ENCODE assay signal across 1 cellular context in the genomic region with DNA sequence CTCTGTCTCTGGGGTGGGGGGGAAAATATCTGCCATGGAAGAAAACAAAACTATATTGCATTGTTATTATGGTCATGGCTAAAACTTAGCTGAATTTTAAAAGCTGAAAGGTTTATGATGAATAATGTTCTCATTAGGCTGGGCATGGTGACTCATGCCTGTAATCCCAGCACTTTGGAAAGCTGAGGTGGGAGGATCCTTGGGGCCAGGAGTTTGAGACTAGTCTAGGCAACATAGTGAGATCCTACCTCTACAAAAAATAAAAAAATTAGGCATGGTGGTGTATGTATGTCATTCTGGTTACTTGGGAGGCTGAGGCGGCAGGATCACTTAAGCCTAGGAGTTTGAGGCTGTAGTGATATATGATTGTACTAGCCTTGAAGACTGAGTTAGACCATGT.
TF ChIP-seq lines count a peak whose summit lies in the region.

No MANE protein-coding gene starts in this region.

TF ChIP-seq in GM23338, 12 proteins besides CTCF, POLR2A, EP300 and RAD21 (continued from another document):
- TF ChIP-seq, protein P1, sequence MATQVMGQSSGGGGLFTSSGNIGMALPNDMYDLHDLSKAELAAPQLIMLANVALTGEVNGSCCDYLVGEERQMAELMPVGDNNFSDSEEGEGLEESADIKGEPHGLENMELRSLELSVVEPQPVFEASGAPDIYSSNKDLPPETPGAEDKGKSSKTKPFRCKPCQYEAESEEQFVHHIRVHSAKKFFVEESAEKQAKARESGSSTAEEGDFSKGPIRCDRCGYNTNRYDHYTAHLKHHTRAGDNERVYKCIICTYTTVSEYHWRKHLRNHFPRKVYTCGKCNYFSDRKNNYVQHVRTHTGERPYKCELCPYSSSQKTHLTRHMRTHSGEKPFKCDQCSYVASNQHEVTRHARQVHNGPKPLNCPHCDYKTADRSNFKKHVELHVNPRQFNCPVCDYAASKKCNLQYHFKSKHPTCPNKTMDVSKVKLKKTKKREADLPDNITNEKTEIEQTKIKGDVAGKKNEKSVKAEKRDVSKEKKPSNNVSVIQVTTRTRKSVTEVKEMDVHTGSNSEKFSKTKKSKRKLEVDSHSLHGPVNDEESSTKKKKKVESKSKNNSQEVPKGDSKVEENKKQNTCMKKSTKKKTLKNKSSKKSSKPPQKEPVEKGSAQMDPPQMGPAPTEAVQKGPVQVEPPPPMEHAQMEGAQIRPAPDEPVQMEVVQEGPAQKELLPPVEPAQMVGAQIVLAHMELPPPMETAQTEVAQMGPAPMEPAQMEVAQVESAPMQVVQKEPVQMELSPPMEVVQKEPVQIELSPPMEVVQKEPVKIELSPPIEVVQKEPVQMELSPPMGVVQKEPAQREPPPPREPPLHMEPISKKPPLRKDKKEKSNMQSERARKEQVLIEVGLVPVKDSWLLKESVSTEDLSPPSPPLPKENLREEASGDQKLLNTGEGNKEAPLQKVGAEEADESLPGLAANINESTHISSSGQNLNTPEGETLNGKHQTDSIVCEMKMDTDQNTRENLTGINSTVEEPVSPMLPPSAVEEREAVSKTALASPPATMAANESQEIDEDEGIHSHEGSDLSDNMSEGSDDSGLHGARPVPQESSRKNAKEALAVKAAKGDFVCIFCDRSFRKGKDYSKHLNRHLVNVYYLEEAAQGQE (IDR thresholded peaks at IDR 0.05; ENCODE audit: unreplicated experiment): no peak
- TF ChIP-seq JUNB (IDR thresholded peaks at IDR 0.05; ENCODE audit: unreplicated experiment): no peak
- TF ChIP-seq, protein P2, sequence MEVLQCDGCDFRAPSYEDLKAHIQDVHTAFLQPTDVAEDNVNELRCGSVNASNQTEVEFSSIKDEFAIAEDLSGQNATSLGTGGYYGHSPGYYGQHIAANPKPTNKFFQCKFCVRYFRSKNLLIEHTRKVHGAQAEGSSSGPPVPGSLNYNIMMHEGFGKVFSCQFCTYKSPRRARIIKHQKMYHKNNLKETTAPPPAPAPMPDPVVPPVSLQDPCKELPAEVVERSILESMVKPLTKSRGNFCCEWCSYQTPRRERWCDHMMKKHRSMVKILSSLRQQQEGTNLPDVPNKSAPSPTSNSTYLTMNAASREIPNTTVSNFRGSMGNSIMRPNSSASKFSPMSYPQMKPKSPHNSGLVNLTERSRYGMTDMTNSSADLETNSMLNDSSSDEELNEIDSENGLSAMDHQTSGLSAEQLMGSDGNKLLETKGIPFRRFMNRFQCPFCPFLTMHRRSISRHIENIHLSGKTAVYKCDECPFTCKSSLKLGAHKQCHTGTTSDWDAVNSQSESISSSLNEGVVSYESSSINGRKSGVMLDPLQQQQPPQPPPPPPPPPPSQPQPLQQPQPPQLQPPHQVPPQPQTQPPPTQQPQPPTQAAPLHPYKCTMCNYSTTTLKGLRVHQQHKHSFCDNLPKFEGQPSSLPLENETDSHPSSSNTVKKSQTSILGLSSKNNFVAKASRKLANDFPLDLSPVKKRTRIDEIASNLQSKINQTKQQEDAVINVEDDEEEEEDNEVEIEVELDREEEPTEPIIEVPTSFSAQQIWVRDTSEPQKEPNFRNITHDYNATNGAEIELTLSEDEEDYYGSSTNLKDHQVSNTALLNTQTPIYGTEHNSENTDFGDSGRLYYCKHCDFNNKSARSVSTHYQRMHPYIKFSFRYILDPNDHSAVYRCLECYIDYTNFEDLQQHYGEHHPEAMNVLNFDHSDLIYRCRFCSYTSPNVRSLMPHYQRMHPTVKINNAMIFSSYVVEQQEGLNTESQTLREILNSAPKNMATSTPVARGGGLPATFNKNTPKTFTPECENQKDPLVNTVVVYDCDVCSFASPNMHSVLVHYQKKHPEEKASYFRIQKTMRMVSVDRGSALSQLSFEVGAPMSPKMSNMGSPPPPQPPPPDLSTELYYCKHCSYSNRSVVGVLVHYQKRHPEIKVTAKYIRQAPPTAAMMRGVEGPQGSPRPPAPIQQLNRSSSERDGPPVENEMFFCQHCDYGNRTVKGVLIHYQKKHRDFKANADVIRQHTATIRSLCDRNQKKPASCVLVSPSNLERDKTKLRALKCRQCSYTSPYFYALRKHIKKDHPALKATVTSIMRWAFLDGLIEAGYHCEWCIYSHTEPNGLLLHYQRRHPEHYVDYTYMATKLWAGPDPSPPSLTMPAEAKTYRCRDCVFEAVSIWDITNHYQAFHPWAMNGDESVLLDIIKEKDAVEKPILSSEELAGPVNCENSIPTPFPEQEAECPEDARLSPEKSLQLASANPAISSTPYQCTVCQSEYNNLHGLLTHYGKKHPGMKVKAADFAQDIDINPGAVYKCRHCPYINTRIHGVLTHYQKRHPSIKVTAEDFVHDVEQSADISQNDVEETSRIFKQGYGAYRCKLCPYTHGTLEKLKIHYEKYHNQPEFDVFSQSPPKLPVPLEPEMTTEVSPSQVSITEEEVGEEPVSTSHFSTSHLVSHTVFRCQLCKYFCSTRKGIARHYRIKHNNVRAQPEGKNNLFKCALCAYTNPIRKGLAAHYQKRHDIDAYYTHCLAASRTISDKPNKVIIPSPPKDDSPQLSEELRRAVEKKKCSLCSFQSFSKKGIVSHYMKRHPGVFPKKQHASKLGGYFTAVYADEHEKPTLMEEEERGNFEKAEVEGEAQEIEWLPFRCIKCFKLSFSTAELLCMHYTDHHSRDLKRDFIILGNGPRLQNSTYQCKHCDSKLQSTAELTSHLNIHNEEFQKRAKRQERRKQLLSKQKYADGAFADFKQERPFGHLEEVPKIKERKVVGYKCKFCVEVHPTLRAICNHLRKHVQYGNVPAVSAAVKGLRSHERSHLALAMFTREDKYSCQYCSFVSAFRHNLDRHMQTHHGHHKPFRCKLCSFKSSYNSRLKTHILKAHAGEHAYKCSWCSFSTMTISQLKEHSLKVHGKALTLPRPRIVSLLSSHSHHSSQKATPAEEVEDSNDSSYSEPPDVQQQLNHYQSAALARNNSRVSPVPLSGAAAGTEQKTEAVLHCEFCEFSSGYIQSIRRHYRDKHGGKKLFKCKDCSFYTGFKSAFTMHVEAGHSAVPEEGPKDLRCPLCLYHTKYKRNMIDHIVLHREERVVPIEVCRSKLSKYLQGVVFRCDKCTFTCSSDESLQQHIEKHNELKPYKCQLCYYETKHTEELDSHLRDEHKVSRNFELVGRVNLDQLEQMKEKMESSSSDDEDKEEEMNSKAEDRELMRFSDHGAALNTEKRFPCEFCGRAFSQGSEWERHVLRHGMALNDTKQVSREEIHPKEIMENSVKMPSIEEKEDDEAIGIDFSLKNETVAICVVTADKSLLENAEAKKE (CRISPR knock-in tag; IDR thresholded peaks at IDR 0.05): no peak
